Comparison of ENCODE assay signal across 8 cellular contexts in the genomic region with DNA sequence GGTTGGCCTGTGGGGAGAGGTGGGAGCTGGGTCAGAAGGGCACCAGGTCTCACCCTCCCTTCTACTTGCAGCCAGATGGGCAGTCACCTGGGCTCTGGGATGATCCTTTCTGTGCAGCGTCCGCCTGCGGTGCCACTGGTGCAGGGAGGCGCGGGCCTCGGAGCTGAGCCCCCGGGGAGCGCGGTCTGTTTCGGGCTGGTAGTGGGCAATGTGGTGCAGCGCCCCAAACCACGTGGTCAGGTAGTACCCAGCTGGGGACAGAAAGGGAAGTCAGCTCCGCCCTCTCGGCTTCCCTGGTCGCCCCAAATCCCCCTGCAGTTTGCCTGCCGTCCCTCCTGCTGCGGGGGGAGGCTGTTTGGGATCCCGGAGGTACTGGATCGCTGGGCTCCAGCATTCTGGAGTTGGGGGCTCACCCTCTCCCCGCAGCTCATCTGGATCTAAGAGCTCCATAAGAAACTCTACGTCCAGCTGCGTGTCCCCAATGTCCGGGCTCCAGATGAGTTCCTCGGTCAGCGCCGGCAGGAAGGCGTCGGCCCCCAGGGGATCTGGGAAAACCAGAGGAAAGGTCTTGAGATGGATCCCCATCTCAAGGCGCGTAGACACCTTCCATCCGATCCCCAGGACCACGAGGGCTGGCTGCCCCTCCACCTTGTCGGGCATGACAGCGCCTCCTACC. TPM values are rescaled to one million over a fixed set of nuclear protein-coding genes. Genes with fewer than 3 reads are reported as not detected.
DNase-seq lines count a peak whose midpoint lies in the region; ATAC-seq and TF ChIP-seq lines count a peak whose summit lies in the region.

No MANE protein-coding gene starts in this region.

- TF ChIP-seq CTCF in 22Rv1 (IDR thresholded peaks at IDR 0.05) (no peak), MCF 10A (IDR thresholded peaks at IDR 0.05; ENCODE audit: unreplicated experiment) (no peak), liver (IDR thresholded peaks at IDR 0.05; ENCODE audit: low read depth, low read length, missing input control) (no peak), testis (IDR thresholded peaks at IDR 0.05) (no peak)

- no peak for TF ChIP-seq RAD21 in liver (IDR thresholded peaks at IDR 0.05)

- ATAC-seq in HG03439 (IDR thresholded peaks at IDR 0.05; ENCODE audit: unreplicated experiment) (peak; percentile 4), GM21447 (IDR thresholded peaks at IDR 0.05; ENCODE audit: unreplicated experiment) (no peak), GM21717 (IDR thresholded peaks at IDR 0.05; ENCODE audit: unreplicated experiment) (no peak)

- no peaks in the 10 kb centered on the region for H3K27me3 ChIP-seq in liver (ENCODE audit: control insufficient read depth in 4 of 4, insufficient read depth in 4 of 4, low read length in 3 of 4)
- no peaks in the 10 kb centered on the region for H3K27me3 ChIP-seq in testis
- no peaks in the 10 kb centered on the region for H3K27me3 ChIP-seq in SJCRH30

- no peaks in the 10 kb centered on the region for H3K36me3 ChIP-seq in liver (ENCODE audit: control insufficient read depth in 4 of 4, insufficient read depth in 3 of 4, low read depth in 1 of 4, low read length in 3 of 4)
- no peaks in the 10 kb centered on the region for H3K36me3 ChIP-seq in testis (ENCODE audit: low read depth, missing control alignments)
- no peaks in the 10 kb centered on the region for H3K36me3 ChIP-seq in SJCRH30

- no peaks in the 10 kb centered on the region for H3K9me3 Mint-ChIP-seq in MCF 10A (ENCODE audit: unreplicated experiment)

- H3K4me3 ChIP-seq in liver (ENCODE audit: low read depth in 1 of 3, low read length in 3 of 3) (peak overlapping the region; percentile 36 to 65 (median 52)), testis (peak overlapping the region; percentile 45 to 60), SJCRH30 (no peak overlapping the region)

- H3K27ac ChIP-seq in 22Rv1 (peak overlapping the region; percentile 48), liver (ENCODE audit: low read depth in 1 of 2, low read length in 2 of 2) (peak overlapping the region in 1 of 2 donors; percentile 65), testis (no peak overlapping the region), SJCRH30 (no peak overlapping the region)

- CTCF ChIA-PET in MCF 10A (lab: Yijun Ruan, JAX): interaction anchor here (0.7 to 0.9 kb wide), 2 partner anchors 62 to 92 kb away, joined by 4 read pairs; partner anchors contain the start of genes MRPS12 and SARS2

- H3K36me3 Mint-ChIP-seq in MCF 10A (ENCODE audit: insufficient read depth, unreplicated experiment): no peaks in the 10 kb centered on the region

- WGBS in liver: 32% methylated on average over 34 of the region's 34 CpGs
- 12 to 24% methylated on average over 10 to 33 of the region's 34 CpGs for WGBS in testis, 2 donors

- H3K4me3 Mint-ChIP-seq in MCF 10A (ENCODE audit: unreplicated experiment): peak overlapping the region; percentile 50

- no TSS peak for BruUV-seq in MCF 10A (replicated peaks; lab: Mats Ljungman, UMichigan)

- intact Hi-C loops in MCF 10A (cut with micrococcal nuclease): no loop called here
- intact Hi-C loops in testis (cut with DNase I; ENCODE audit: low total_unique reads): no loop called here

- H3K4me1 Mint-ChIP-seq in MCF 10A (ENCODE audit: insufficient read depth, unreplicated experiment): peaks cover 5% of the 10 kb centered on the region

- POLR2A ChIA-PET in MCF 10A (lab: Yijun Ruan, JAX): interaction anchor here (0.7 kb wide), 1 partner anchor 58 kb away, joined by 5 read pairs; no protein-coding TSS in a partner anchor

- H3K9me3 ChIP-seq in liver (ENCODE audit: control insufficient read depth in 4 of 4, low read length in 3 of 4) (no peaks in the 10 kb centered on the region), testis (no peaks in the 10 kb centered on the region), SJCRH30 (replicated peaks) (no peaks in the 10 kb centered on the region)

- no peaks in the 10 kb centered on the region for H3K27me3 Mint-ChIP-seq in MCF 10A (ENCODE audit: insufficient read depth, unreplicated experiment)

- H3K4me1 ChIP-seq in liver (ENCODE audit: control insufficient read depth in 4 of 4, insufficient read depth in 4 of 4, low read length in 3 of 4) (peaks cover 0 to 18% (median 11%) of the 10 kb centered on the region in 4 donors), testis (no peaks in the 10 kb centered on the region), SJCRH30 (peaks cover 14% of the 10 kb centered on the region)

- DNase-seq in MCF 10A (ENCODE audit: unreplicated experiment) (no peak), testis (no peak), SJCRH30 (no peak)

- H3K27ac Mint-ChIP-seq in MCF 10A (ENCODE audit: low read depth, unreplicated experiment): no peak overlapping the region

- TF ChIP-seq POLR2A in testis (IDR thresholded peaks at IDR 0.05): no peak

- peak overlapping the region; percentile 61 to 71 for H3K9ac ChIP-seq in liver (ENCODE audit: low read depth in 1 of 2, low read length in 2 of 2)

TF ChIP-seq in liver, 16 proteins besides CTCF, POLR2A, EP300 and RAD21 (continues in another document):
- TF ChIP-seq, protein P1, sequence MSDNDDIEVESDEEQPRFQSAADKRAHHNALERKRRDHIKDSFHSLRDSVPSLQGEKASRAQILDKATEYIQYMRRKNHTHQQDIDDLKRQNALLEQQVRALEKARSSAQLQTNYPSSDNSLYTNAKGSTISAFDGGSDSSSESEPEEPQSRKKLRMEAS (IDR thresholded peaks at IDR 0.05): no peak
- TF ChIP-seq TAF1 (conservative IDR thresholded peaks at IDR 0.05): no peak
- TF ChIP-seq HNF4G (IDR thresholded peaks at IDR 0.05): no peak
- TF ChIP-seq, protein P2, sequence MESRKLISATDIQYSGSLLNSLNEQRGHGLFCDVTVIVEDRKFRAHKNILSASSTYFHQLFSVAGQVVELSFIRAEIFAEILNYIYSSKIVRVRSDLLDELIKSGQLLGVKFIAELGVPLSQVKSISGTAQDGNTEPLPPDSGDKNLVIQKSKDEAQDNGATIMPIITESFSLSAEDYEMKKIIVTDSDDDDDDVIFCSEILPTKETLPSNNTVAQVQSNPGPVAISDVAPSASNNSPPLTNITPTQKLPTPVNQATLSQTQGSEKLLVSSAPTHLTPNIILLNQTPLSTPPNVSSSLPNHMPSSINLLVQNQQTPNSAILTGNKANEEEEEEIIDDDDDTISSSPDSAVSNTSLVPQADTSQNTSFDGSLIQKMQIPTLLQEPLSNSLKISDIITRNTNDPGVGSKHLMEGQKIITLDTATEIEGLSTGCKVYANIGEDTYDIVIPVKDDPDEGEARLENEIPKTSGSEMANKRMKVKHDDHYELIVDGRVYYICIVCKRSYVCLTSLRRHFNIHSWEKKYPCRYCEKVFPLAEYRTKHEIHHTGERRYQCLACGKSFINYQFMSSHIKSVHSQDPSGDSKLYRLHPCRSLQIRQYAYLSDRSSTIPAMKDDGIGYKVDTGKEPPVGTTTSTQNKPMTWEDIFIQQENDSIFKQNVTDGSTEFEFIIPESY (IDR thresholded peaks at IDR 0.05): no peak
- TF ChIP-seq EGR1 (IDR thresholded peaks at IDR 0.05; ENCODE audit: low read depth in 2 of 2): no peak
- TF ChIP-seq GABPA (IDR thresholded peaks at IDR 0.05 in 1 of 2, conservative IDR thresholded peaks at IDR 0.05 in 1 of 2): no peak
- TF ChIP-seq NR2F2 (IDR thresholded peaks at IDR 0.05): no peak
- TF ChIP-seq FOXA2 (IDR thresholded peaks at IDR 0.05): no peak
- TF ChIP-seq SP1 (IDR thresholded peaks at IDR 0.05): no peak

RNA-seq across cellular contexts. Expression of gene RINL, which starts 8.8 kb away (rescaled TPM):
- total RNA-seq in MCF 10A (2022) (3.7 and 4.7 TPM in 2 replicates), liver (1 to 10 TPM; 4.9 to 5.5 TPM), testis (1 to 10 TPM; 3.0 to 5.2 TPM)
- polyA plus RNA-seq in liver (1 to 10 TPM; 5.5 to 8.7 TPM), testis (ENCODE audit: insufficient read depth, low read depth, low replicate concordance) (2.6 TPM)
- 0.35 and 0.79 TPM in 2 replicates for total RNA-seq in SJCRH30 (2014; rRNA removed; shearing (Covaris generic))

RNA-seq across cellular contexts. Expression of gene HNRNPL, which starts 19.5 kb away (rescaled TPM):
- total RNA-seq in MCF 10A (2022) (288 and 421 TPM in 2 replicates), liver (100 to 1,000 TPM; 115 to 166 TPM), testis (100 to 1,000 TPM; 216 to 249 TPM)
- polyA plus RNA-seq in liver (10 to 100 TPM; 50.4 to 76.5 TPM), testis (ENCODE audit: insufficient read depth, low read depth, low replicate concordance) (307 TPM)
- total RNA-seq in SJCRH30 (2014; rRNA removed; shearing (Covaris generic)): 454 and 471 TPM in 2 replicates

RNA-seq across cellular contexts. Expression of gene SIRT2, which starts 30.1 kb away (rescaled TPM):
- total RNA-seq in MCF 10A (2022) (35.5 and 37.4 TPM in 2 replicates), liver (10 to 100 TPM; 21.8 to 42.2 TPM), testis (100 to 1,000 TPM in 1 of 2 donors, 10 to 100 TPM in 1; 95.3 to 107 TPM)
- polyA plus RNA-seq in liver (10 to 100 TPM; 26.1 to 27.6 TPM), testis (ENCODE audit: insufficient read depth, low read depth, low replicate concordance) (89.1 TPM)
- 42.1 and 44.6 TPM in 2 replicates for total RNA-seq in SJCRH30 (2014; rRNA removed; shearing (Covaris generic))

RNA-seq across cellular contexts. Expression of gene NFKBIB, which starts 30.5 kb away (rescaled TPM):
- total RNA-seq in MCF 10A (2022) (45.1 and 45.4 TPM in 2 replicates), liver (10 to 100 TPM; 10.0 to 19.7 TPM), testis (100 to 1,000 TPM in 1 of 2 donors, 10 to 100 TPM in 1; 70.1 to 100 TPM)
- polyA plus RNA-seq in liver (10 to 100 TPM in 1 of 2 donors, 1 to 10 TPM in 1; 8.0 to 25.4 TPM), testis (ENCODE audit: insufficient read depth, low read depth, low replicate concordance) (88.0 TPM)
- 29.5 and 29.7 TPM in 2 replicates for total RNA-seq in SJCRH30 (2014; rRNA removed; shearing (Covaris generic))

RNA-seq across cellular contexts. Expression of gene ECH1, which starts 37.7 kb away (rescaled TPM):
- total RNA-seq in MCF 10A (2022): 109 and 130 TPM in 2 replicates
- total RNA-seq in liver: 100 to 1,000 TPM; 226 to 259 TPM
- polyA plus RNA-seq in liver: 1,000 to 10,000 TPM in 1 of 2 donors, 100 to 1,000 TPM in 1; 581 to 1,082 TPM
- total RNA-seq in testis: 100 to 1,000 TPM; 176 to 193 TPM
- polyA plus RNA-seq in testis (ENCODE audit: insufficient read depth, low read depth, low replicate concordance): 217 TPM
- total RNA-seq in SJCRH30 (2014; rRNA removed; shearing (Covaris generic)): 55.8 and 64.6 TPM in 2 replicates
